20 cellular contexts compared by ENCODE assay signal in the genomic region with DNA sequence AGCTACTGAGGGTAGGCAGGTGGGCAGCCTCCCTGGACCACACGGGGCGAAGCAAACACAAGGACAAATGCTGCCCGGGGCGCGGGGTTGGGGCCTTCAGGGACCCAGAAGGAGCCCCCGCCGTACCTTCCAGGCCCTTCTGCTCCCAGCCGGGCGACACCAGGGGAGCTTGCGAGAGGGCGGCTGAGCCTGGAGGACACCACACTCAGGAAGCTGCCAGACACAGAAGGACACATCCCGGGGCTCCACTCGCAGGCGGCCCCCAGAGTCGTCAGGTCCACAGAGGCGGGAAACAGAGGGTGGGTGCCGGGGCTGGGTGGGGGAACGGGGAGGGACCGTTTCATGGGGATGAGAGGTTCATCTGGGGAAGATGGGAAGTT.
"Had no signal": no experiment of that assay in that cellular context is flagged by ENCODE, and none has a peak within 500 bp of the region (broad histone marks: within the 10 kb centered on the region; RNA-seq: fewer than 3 reads in every experiment).

No MANE protein-coding gene starts in this region.

- H3K4me3 Mint-ChIP-seq: activated CD4-positive, alpha-beta T cell treated with anti-CD3 and anti-CD28 coated beads for 36 hours; activated naive CD4-positive, alpha-beta T cell treated with anti-CD3 and anti-CD28 coated beads, Interleukin-2, amount 50 U/mL, for 24 hours; mesothelial cell of epicardium; naive thymus-derived CD8-positive, alpha-beta T cell had no signal

- H3K27me3 Mint-ChIP-seq: activated CD4-positive, alpha-beta T cell treated with anti-CD3 and anti-CD28 coated beads for 36 hours; activated naive CD4-positive, alpha-beta T cell treated with anti-CD3 and anti-CD28 coated beads, Interleukin-2, amount 50 U/mL, for 24 hours; naive thymus-derived CD8-positive, alpha-beta T cell had no signal

- H3K9me3 ChIP-seq: body of pancreas, neutrophil, pancreas, SJCRH30, thoracic aorta, upper lobe of left lung had no signal

- H3K27ac Mint-ChIP-seq: activated CD4-positive, alpha-beta T cell treated with anti-CD3 and anti-CD28 coated beads for 36 hours; activated naive CD4-positive, alpha-beta T cell treated with anti-CD3 and anti-CD28 coated beads, Interleukin-2, amount 50 U/mL, for 24 hours; mesothelial cell of epicardium; naive thymus-derived CD8-positive, alpha-beta T cell had no signal

- ATAC-seq: activated CD4-positive, alpha-beta T cell treated with anti-CD3 and anti-CD28 coated beads for 36 hours; body of pancreas; foreskin keratinocyte; left lobe of liver; naive thymus-derived CD8-positive, alpha-beta T cell; pancreas had no signal

- H3K9me3 Mint-ChIP-seq: activated naive CD4-positive, alpha-beta T cell treated with anti-CD3 and anti-CD28 coated beads, Interleukin-2, amount 50 U/mL, for 24 hours; mesothelial cell of epicardium; naive thymus-derived CD8-positive, alpha-beta T cell had no signal

- H3K27me3 ChIP-seq: body of pancreas, cardiac muscle cell, foreskin keratinocyte, neutrophil, pancreas, SJCRH30, upper lobe of left lung had no signal

- H3K4me3 ChIP-seq: body of pancreas, cardiac muscle cell, pancreas, SJCRH30, thoracic aorta, upper lobe of left lung had no signal

- H3K4me1 ChIP-seq: body of pancreas, foreskin keratinocyte, SJCRH30 had no signal

- DNase-seq: activated CD4-positive, alpha-beta T cell treated with anti-CD3 and anti-CD28 coated beads for 36 hours; activated CD8-positive, alpha-beta memory T cell treated with anti-CD3 and anti-CD28 coated beads, Interleukin-2, amount 50 U/mL, for 48 hours; activated T-cell treated with anti-CD3 and anti-CD28 coated beads, Interleukin-2, amount 50 U/mL, for 48 hours; anterior cingulate cortex; foreskin keratinocyte; kidney; naive thymus-derived CD8-positive, alpha-beta T cell; SJCRH30; stimulated activated CD4-positive, alpha-beta T cell treated with anti-CD3 and anti-CD28 coated beads, Interleukin-4, amount 100 ng/mL, for 1 hour; stimulated activated naive CD4-positive, alpha-beta T cell treated with Interleukin-2 at 50 U/mL for 16 hours; WERI-Rb-1 had no signal

- H3K36me3 Mint-ChIP-seq: activated naive CD4-positive, alpha-beta T cell treated with anti-CD3 and anti-CD28 coated beads, Interleukin-2, amount 50 U/mL, for 24 hours had no signal

- H3K27ac ChIP-seq: body of pancreas, cardiac muscle cell, foreskin keratinocyte, neutrophil, pancreas, SJCRH30, thoracic aorta, upper lobe of left lung, WERI-Rb-1 had no signal

- H3K4me1 Mint-ChIP-seq: activated CD4-positive, alpha-beta T cell treated with anti-CD3 and anti-CD28 coated beads for 36 hours had no signal

- H3K36me3 ChIP-seq: cardiac muscle cell, pancreas, SJCRH30, WERI-Rb-1 had no signal
